14 cellular contexts compared by ENCODE assay signal in genomic region chrX:77451041-77451440, GRCh38. TPM values are rescaled to one million over a fixed set of nuclear protein-coding genes. Genes with fewer than 3 reads are reported as not detected.
A peak's percentile ranks its signal among the peaks of the same experiment; 100 is the strongest.
DNase-seq lines count a peak whose midpoint lies in the region; ATAC-seq and TF ChIP-seq lines count a peak whose summit lies in the region.
"Had no signal": no experiment of that assay in that cellular context is flagged by ENCODE, and none has a peak within 500 bp of the region (broad histone marks: within the 10 kb centered on the region; RNA-seq: fewer than 3 reads in every experiment).

No MANE protein-coding gene starts in this region.

- H3K27ac Mint-ChIP-seq in chondrocyte (ENCODE audit: unreplicated experiment): no peak overlapping the region
- H3K27ac Mint-ChIP-seq: activated CD4-positive, alpha-beta memory T cell treated with anti-CD3 and anti-CD28 coated beads, Interleukin-2, amount 10 ng/mL, durations not matched to agents 7 days and 5 days; CD4-positive, CD25-positive, alpha-beta regulatory T cell; naive thymus-derived CD4-positive, alpha-beta T cell had no signal

- peak; percentile 41 for ATAC-seq in HG02798 (IDR thresholded peaks at IDR 0.05; ENCODE audit: poor library complexity, unreplicated experiment)
- no peak for ATAC-seq in left colon
- ATAC-seq: naive thymus-derived CD4-positive, alpha-beta T cell had no signal

- intact Hi-C loops in left colon (cut with DNase I, micrococcal nuclease): no loop called here

- peaks cover 12% of the 10 kb centered on the region for H3K4me1 Mint-ChIP-seq in chondrocyte (ENCODE audit: low read depth)

- peak; percentile 68 for DNase-seq in ELR (ENCODE audit: low read depth)
- peak; percentile 31 for DNase-seq in astrocyte of the hippocampus (ENCODE audit: low read depth, low spot score)
- DNase-seq in kidney tubule cell (ENCODE audit: low spot score): peak; percentile 69
- DNase-seq in NCI-H1092 treated with DMSO at 0.1 percent for 48 hours (lab: John Stamatoyannopoulos, UW): no peak
- no peak for DNase-seq in left colon
- no peak for DNase-seq in chondrocyte (ENCODE audit: low spot score)
- DNase-seq: activated CD4-positive, alpha-beta memory T cell treated with anti-CD3 and anti-CD28 coated beads, Interleukin-2, amount 10 ng/mL, durations not matched to agents 7 days and 5 days; activated naive CD4-positive, alpha-beta T cell; CD4-positive, CD25-positive, alpha-beta regulatory T cell; GDM1; MV-4-11; naive thymus-derived CD4-positive, alpha-beta T cell; right cardiac atrium had no signal

- TF ChIP-seq CTCF in chondrocyte (IDR thresholded peaks at IDR 0.05): no peak

- H3K36me3 Mint-ChIP-seq in chondrocyte (ENCODE audit: low read depth): no peaks in the 10 kb centered on the region
- H3K36me3 Mint-ChIP-seq: CD4-positive, CD25-positive, alpha-beta regulatory T cell; naive thymus-derived CD4-positive, alpha-beta T cell had no signal

- H3K27me3 Mint-ChIP-seq in chondrocyte (ENCODE audit: low read depth): no peaks in the 10 kb centered on the region

- H3K4me3 Mint-ChIP-seq in chondrocyte (ENCODE audit: unreplicated experiment): no peak overlapping the region
- H3K4me3 Mint-ChIP-seq: activated CD4-positive, alpha-beta memory T cell treated with anti-CD3 and anti-CD28 coated beads, Interleukin-2, amount 10 ng/mL, durations not matched to agents 7 days and 5 days; CD4-positive, CD25-positive, alpha-beta regulatory T cell; naive thymus-derived CD4-positive, alpha-beta T cell had no signal

- peaks cover 10% of the 10 kb centered on the region for H3K9me3 Mint-ChIP-seq in chondrocyte (ENCODE audit: low read depth)
- H3K9me3 Mint-ChIP-seq: activated CD4-positive, alpha-beta memory T cell treated with anti-CD3 and anti-CD28 coated beads, Interleukin-2, amount 10 ng/mL, durations not matched to agents 7 days and 5 days; CD4-positive, CD25-positive, alpha-beta regulatory T cell; naive thymus-derived CD4-positive, alpha-beta T cell had no signal

RNA-seq across cellular contexts. Expression of gene FGF16, which starts 3.9 kb away (rescaled TPM):
- not detected for total RNA-seq in left colon
- not detected in 3 replicates for total RNA-seq in chondrocyte
- total RNA-seq: activated CD4-positive, alpha-beta memory T cell treated with anti-CD3 and anti-CD28 coated beads, Interleukin-2, amount 10 ng/mL, durations not matched to agents 7 days and 5 days; CD4-positive, CD25-positive, alpha-beta regulatory T cell; naive thymus-derived CD4-positive, alpha-beta T cell; right cardiac atrium had no signal

Comparison
In these comparisons a context has a peak if more than half of its experiments do, and no peak if none do; other contexts are left out.
1. DNase-seq: peak in ELR (single experiment), astrocyte of the hippocampus (single experiment) and kidney tubule cell (single experiment); none in NCI-H1092 treated with DMSO at 0.1 percent for 48 hours (single experiment), left colon (0 of 2) and chondrocyte (single experiment).